1 cellular context compared by ENCODE assay signal in genomic region chr3:48402281-48402732, GRCh38.
TF ChIP-seq lines count a peak whose summit lies in the region.

No MANE protein-coding gene starts in this region.

TF ChIP-seq in HepG2, 621 proteins besides CTCF, POLR2A, EP300 and RAD21:
- TF ChIP-seq AKNA (CRISPR knock-in tag; IDR thresholded peaks at IDR 0.05; ENCODE audit: borderline replicate concordance) (no peak), ZNF547 (CRISPR knock-in tag; IDR thresholded peaks at IDR 0.05) (no peak), FIP1L1 (IDR thresholded peaks at IDR 0.05; ENCODE audit: borderline replicate concordance, insufficient read depth, low read depth, low read length) (no peak), ZNF142 (CRISPR knock-in tag; IDR thresholded peaks at IDR 0.05) (no peak), ZNF260 (CRISPR knock-in tag; IDR thresholded peaks at IDR 0.05; ENCODE audit: borderline replicate concordance, low read depth) (no peak), SRY (CRISPR knock-in tag; IDR thresholded peaks at IDR 0.05) (no peak), TERF1 (CRISPR knock-in tag; IDR thresholded peaks at IDR 0.05) (no peak), BCL6 (CRISPR knock-in tag; IDR thresholded peaks at IDR 0.05) (no peak), ZNF562 (CRISPR knock-in tag; IDR thresholded peaks at IDR 0.05; ENCODE audit: borderline replicate concordance) (no peak), ZNF678 (CRISPR knock-in tag; IDR thresholded peaks at IDR 0.05) (no peak), SIN3A (IDR thresholded peaks at IDR 0.05; ENCODE audit: borderline replicate concordance, low read depth, low read length) (no peak), POLR2AphosphoS5 (IDR thresholded peaks at IDR 0.05; ENCODE audit: low read depth, low read length) (peak; percentile 41), ZNF34 (CRISPR knock-in tag; IDR thresholded peaks at IDR 0.05; ENCODE audit: borderline replicate concordance) (no peak), ZNF12 (CRISPR knock-in tag; IDR thresholded peaks at IDR 0.05) (no peak), ZNF687 (CRISPR knock-in tag; IDR thresholded peaks at IDR 0.05) (peak; percentile 17; the same call in 1 of the 2 replicates), ZSCAN5A (CRISPR knock-in tag; IDR thresholded peaks at IDR 0.05; ENCODE audit: borderline replicate concordance) (no peak), SNAI1 (CRISPR knock-in tag; IDR thresholded peaks at IDR 0.05; ENCODE audit: borderline replicate concordance) (no peak), ZNF773 (CRISPR knock-in tag; IDR thresholded peaks at IDR 0.05; ENCODE audit: borderline replicate concordance) (no peak), LBX2 (CRISPR knock-in tag; IDR thresholded peaks at IDR 0.05; ENCODE audit: borderline replicate concordance) (no peak), AGO2 (optimal IDR thresholded peaks at IDR 0.05; ENCODE audit: low read depth, low read length) (peak; percentile 27), RFXANK (CRISPR knock-in tag; IDR thresholded peaks at IDR 0.05) (no peak), THAP11 (CRISPR knock-in tag; IDR thresholded peaks at IDR 0.05) (no peak), ZNF780A (CRISPR knock-in tag; IDR thresholded peaks at IDR 0.05) (no peak), AKAP8 (CRISPR knock-in tag; IDR thresholded peaks at IDR 0.05) (peak; percentile 68; the same call in 1 of the 2 replicates), NFE2 (CRISPR knock-in tag; IDR thresholded peaks at IDR 0.05) (no peak), FOSL2 (CRISPR knock-in tag; IDR thresholded peaks at IDR 0.05) (0 out of 2 replicates have a peak, but pooled peaks have one; percentile 9), KDM5B (CRISPR knock-in tag; IDR thresholded peaks at IDR 0.05; ENCODE audit: borderline replicate concordance) (no peak), ZBTB33 (CRISPR knock-in tag; IDR thresholded peaks at IDR 0.05) (peak; percentile 41; the same call in 1 of the 2 replicates)
